ENCODE assay signal across 11 cellular contexts in the genomic region with DNA sequence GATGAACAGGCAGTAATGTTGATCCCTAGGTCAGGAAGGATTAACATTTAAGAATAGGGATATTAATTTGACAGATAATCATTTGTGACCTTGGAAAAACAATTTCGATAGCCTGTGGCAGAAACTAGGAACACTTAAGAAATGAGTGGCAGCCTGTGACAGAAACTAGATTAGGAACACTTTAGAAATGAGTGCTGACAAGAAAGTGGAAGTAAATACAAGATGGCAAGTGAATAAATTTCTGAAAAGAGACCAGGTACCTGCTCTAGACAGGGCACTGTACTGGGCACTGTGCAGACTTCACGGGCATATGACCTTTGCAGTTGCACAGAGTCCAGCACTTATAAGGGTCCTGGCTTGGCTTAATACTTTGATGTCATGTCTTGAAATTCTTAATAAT. TPM values are rescaled to one million over a fixed set of nuclear protein-coding genes. Genes with fewer than 3 reads are reported as not detected.
A peak's percentile ranks its signal among the peaks of the same experiment; 100 is the strongest.
DNase-seq lines count a peak whose midpoint lies in the region; ATAC-seq and TF ChIP-seq lines count a peak whose summit lies in the region.
"Had no signal": no experiment of that assay in that cellular context is flagged by ENCODE, and none has a peak within 500 bp of the region (broad histone marks: within the 10 kb centered on the region; RNA-seq: fewer than 3 reads in every experiment).

No MANE protein-coding gene starts in this region.

- H3K9me3 Mint-ChIP-seq in CD4-positive, alpha-beta T cell: no peaks in the 10 kb centered on the region
- H3K9me3 Mint-ChIP-seq: naive thymus-derived CD8-positive, alpha-beta T cell; stimulated activated naive CD8-positive, alpha-beta T cell treated with anti-CD3 and anti-CD28 coated beads, Interleukin-15, Interleukin-2, amounts not matched to agents 100 ng/mL and 50 ng/mL, for 24 hours had no signal

- H3K4me3 Mint-ChIP-seq in CD4-positive, alpha-beta T cell: no peak overlapping the region
- H3K4me3 Mint-ChIP-seq: naive thymus-derived CD8-positive, alpha-beta T cell; stimulated activated naive CD8-positive, alpha-beta T cell treated with anti-CD3 and anti-CD28 coated beads, Interleukin-15, Interleukin-2, amounts not matched to agents 100 ng/mL and 50 ng/mL, for 24 hours had no signal

- 55% methylated on average over 1 of the region's 2 CpGs for WGBS in right lobe of liver (ENCODE audit: insufficient coverage, low coverage, low lambda C conversion rate, missing lambda C conversion rate)

- POLR2A ChIA-PET in CD4-positive, alpha-beta T cell (lab: Charles Lee): interaction anchor here (1.2 kb wide), 1 partner anchor 56 kb away, joined by 3 read pairs; no protein-coding TSS in a partner anchor

- intact Hi-C loops in CD4-positive, alpha-beta T cell (cut with DNase I, micrococcal nuclease): loop anchor here in 1 of 2 experiments (5.0 kb wide), 2 partner anchors 340 to 935 kb away; no protein-coding TSS in a partner anchor
- intact Hi-C loops in right lobe of liver (cut with DNase I): no loop called here

- no peak for DNase-seq in CD4-positive, alpha-beta T cell
- DNase-seq in dermis blood vessel endothelial cell: no peak
- no peak for DNase-seq in right lobe of liver
- no peak for DNase-seq in AML-193 (lab: John Stamatoyannopoulos, UW)
- no peak for DNase-seq in Karpas-422
- DNase-seq: naive thymus-derived CD8-positive, alpha-beta T cell; SW 1271 had no signal

- CTCF ChIA-PET in CD4-positive, alpha-beta T cell (lab: Charles Lee): interaction anchor here (1.0 kb wide), 1 partner anchor 42 kb away, joined by 3 read pairs; no protein-coding TSS in a partner anchor

- peaks cover 5% of the 10 kb centered on the region for H3K36me3 Mint-ChIP-seq in CD4-positive, alpha-beta T cell (ENCODE audit: low read depth)
- H3K36me3 Mint-ChIP-seq: naive thymus-derived CD8-positive, alpha-beta T cell had no signal

- H3K36me3 ChIP-seq in right lobe of liver (no peaks in the 10 kb centered on the region), Karpas-422 (ENCODE audit: insufficient read depth, low read length) (no peaks in the 10 kb centered on the region)

- no peak overlapping the region for H3K9ac ChIP-seq in Karpas-422 (ENCODE audit: low read length)

- ATAC-seq in CD4-positive, alpha-beta T cell (ENCODE audit: poor library complexity): no peak
- ATAC-seq in GM18907 (IDR thresholded peaks at IDR 0.05; ENCODE audit: unreplicated experiment) (peak; percentile 59), GM21825 (IDR thresholded peaks at IDR 0.05; ENCODE audit: unreplicated experiment) (peak; percentile 50), HG03378 (IDR thresholded peaks at IDR 0.05; ENCODE audit: unreplicated experiment) (peak; percentile 70), right lobe of liver (no peak)
- ATAC-seq: naive thymus-derived CD8-positive, alpha-beta T cell had no signal

- H2AFZ ChIP-seq in Karpas-422 (ENCODE audit: low read length): no peak overlapping the region

- no peak overlapping the region for H3K27ac ChIP-seq in CD4-positive, alpha-beta T cell (ENCODE audit: low read depth, low read length)
- H3K27ac ChIP-seq in right lobe of liver: no peak overlapping the region
- H3K27ac ChIP-seq in Karpas-422 (ENCODE audit: low read length): no peak overlapping the region

- no peaks in the 10 kb centered on the region for H4K20me1 ChIP-seq in Karpas-422 (ENCODE audit: insufficient read depth, low read depth, low read length)

- peaks cover 16% of the 10 kb centered on the region for H3K4me1 Mint-ChIP-seq in CD4-positive, alpha-beta T cell (ENCODE audit: low read depth)

- TF ChIP-seq CTCF in CD4-positive, alpha-beta T cell (IDR thresholded peaks at IDR 0.05): no peak
- no peak for TF ChIP-seq CTCF in right lobe of liver (IDR thresholded peaks at IDR 0.05)

- H3K4me1 ChIP-seq in right lobe of liver (peaks cover 0 to 9% (median 0%) of the 10 kb centered on the region in 4 donors), Karpas-422 (ENCODE audit: low read length) (peaks cover 18% of the 10 kb centered on the region)

- no peak for TF ChIP-seq POLR2A in right lobe of liver (IDR thresholded peaks at IDR 0.05)

- H3K9me3 ChIP-seq in CD4-positive, alpha-beta T cell (ENCODE audit: control insufficient read depth, low read length): no peaks in the 10 kb centered on the region
- H3K9me3 ChIP-seq in right lobe of liver (no peaks in the 10 kb centered on the region), Karpas-422 (ENCODE audit: low read length) (no peaks in the 10 kb centered on the region)

- H3K4me3 ChIP-seq in right lobe of liver (no peak overlapping the region), Karpas-422 (ENCODE audit: low read length) (no peak overlapping the region)

- H3K27me3 ChIP-seq in CD4-positive, alpha-beta T cell (ENCODE audit: control insufficient read depth, insufficient read depth, low read length): no peaks in the 10 kb centered on the region
- H3K27me3 ChIP-seq in right lobe of liver: no peaks in the 10 kb centered on the region
- H3K27me3 ChIP-seq in Karpas-422 (ENCODE audit: low read length): no peaks in the 10 kb centered on the region

- H3K79me2 ChIP-seq in Karpas-422 (ENCODE audit: low read length): peaks cover 16% of the 10 kb centered on the region

- no peak overlapping the region for H3K4me2 ChIP-seq in Karpas-422 (ENCODE audit: low read depth, low read length, poor library complexity, severe bottlenecking)

- no peaks in the 10 kb centered on the region for H3K27me3 Mint-ChIP-seq in CD4-positive, alpha-beta T cell
- H3K27me3 Mint-ChIP-seq: naive thymus-derived CD8-positive, alpha-beta T cell; stimulated activated naive CD8-positive, alpha-beta T cell treated with anti-CD3 and anti-CD28 coated beads, Interleukin-15, Interleukin-2, amounts not matched to agents 100 ng/mL and 50 ng/mL, for 24 hours had no signal

- H3K9me2 ChIP-seq in Karpas-422 (replicated peaks; ENCODE audit: insufficient read depth, low read length): no peaks in the 10 kb centered on the region

- H3K27ac Mint-ChIP-seq in CD4-positive, alpha-beta T cell: peak overlapping the region; percentile 15
- H3K27ac Mint-ChIP-seq: stimulated activated naive CD8-positive, alpha-beta T cell treated with anti-CD3 and anti-CD28 coated beads, Interleukin-15, Interleukin-2, amounts not matched to agents 100 ng/mL and 50 ng/mL, for 24 hours had no signal

RNA-seq across cellular contexts. Expression of a gene that starts 5.5 kb away (rescaled TPM):
- 100 to 1,000 TPM; 162 to 167 TPM for total RNA-seq in CD4-positive, alpha-beta T cell
- 40.7 and 83.4 TPM in 2 replicates for total RNA-seq in dermis blood vessel endothelial cell
- 10 to 100 TPM; 22.4 to 70.4 (median 54.8) TPM for total RNA-seq in right lobe of liver
- 51.7 and 62.7 TPM in 2 replicates for total RNA-seq in Karpas-422 (2014; rRNA removed; shearing (Covaris generic); ENCODE audit: low replicate concordance)

RNA-seq across cellular contexts. Expression of a gene that starts 57.4 kb away (rescaled TPM):
- total RNA-seq in CD4-positive, alpha-beta T cell: 10 to 100 TPM; 53.3 to 57.8 TPM
- total RNA-seq in dermis blood vessel endothelial cell (57.9 and 69.9 TPM in 2 replicates), right lobe of liver (10 to 100 TPM; 27.9 to 83.6 (median 35.6) TPM)
- 33.1 and 66.7 TPM in 2 replicates for total RNA-seq in Karpas-422 (2014; rRNA removed; shearing (Covaris generic); ENCODE audit: low replicate concordance)

Comparison
In these comparisons a context has a peak if more than half of its experiments do, and no peak if none do; other contexts are left out.
1. ATAC-seq: peak in GM18907 (single experiment), GM21825 (single experiment) and HG03378 (single experiment); none in CD4-positive, alpha-beta T cell (single experiment) and right lobe of liver (0 of 4).